In the genomic region with DNA sequence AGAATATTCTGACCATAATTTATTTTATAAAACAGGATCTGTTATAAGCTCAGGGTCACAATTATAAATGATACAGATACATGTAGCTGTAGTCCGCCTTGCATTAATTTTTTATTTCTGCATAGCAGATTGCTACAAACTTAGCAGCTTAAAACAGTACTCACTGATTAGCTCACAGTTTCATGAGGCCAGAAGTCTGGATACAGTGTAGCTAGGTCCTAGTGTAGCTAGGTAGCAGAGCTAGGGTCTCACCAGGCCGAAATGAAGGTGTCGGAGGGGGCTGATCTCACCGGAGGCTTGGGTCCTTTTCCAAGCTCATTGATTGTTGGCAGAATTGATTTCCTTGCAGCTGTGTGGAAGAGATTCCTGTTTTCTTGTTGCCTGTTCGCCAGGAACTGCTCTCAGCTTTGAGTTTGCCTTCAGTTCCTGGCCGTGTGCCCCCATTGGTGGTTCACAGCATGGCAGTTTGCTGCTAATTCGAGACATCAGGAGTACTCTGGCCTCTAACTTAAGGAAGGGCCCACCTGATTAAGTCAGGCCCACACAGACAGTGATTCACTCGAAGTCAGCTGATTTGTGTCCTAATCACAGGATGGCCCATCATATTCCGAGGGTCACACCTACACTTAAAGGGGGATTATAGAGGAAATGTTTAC, we compare ENCODE assay signal across 19 cellular contexts. TPM values are rescaled to one million over a fixed set of nuclear protein-coding genes. Genes with fewer than 3 reads are reported as not detected.
DNase-seq lines count a peak whose midpoint lies in the region; ATAC-seq and TF ChIP-seq lines count a peak whose summit lies in the region.
"Had no signal": no experiment of that assay in that cellular context is flagged by ENCODE, and none has a peak within 500 bp of the region (broad histone marks: within the 10 kb centered on the region; RNA-seq: fewer than 3 reads in every experiment).

No MANE protein-coding gene starts in this region.

- H3K27me3 ChIP-seq in GM23338 (ENCODE audit: insufficient read depth) = no peaks in the 10 kb centered on the region
- no peaks in the 10 kb centered on the region for H3K27me3 ChIP-seq in brain microvascular endothelial cell (replicated peaks)
- no peaks in the 10 kb centered on the region for H3K27me3 ChIP-seq in left ventricle myocardium inferior (ENCODE audit: low read depth)
- H3K27me3 ChIP-seq: adrenal gland had no signal

- H3K9me2 ChIP-seq in GM23338 (ENCODE audit: insufficient read depth) = no peaks in the 10 kb centered on the region

- peaks cover 13% of the 10 kb centered on the region for H4K20me1 ChIP-seq in GM23338 (replicated peaks; ENCODE audit: insufficient read depth)

- H3K9me3 ChIP-seq in left ventricle myocardium inferior (replicated peaks) = no peaks in the 10 kb centered on the region
- H3K9me3 ChIP-seq: adrenal gland had no signal

- H3K27me3 Mint-ChIP-seq in GM23338 (ENCODE audit: insufficient read depth, low read depth, poor library complexity) (peaks cover 2% of the 10 kb centered on the region), progenitor cell of endocrine pancreas (no peaks in the 10 kb centered on the region)
- H3K27me3 Mint-ChIP-seq: stimulated activated naive CD8-positive, alpha-beta T cell treated with anti-CD3 and anti-CD28 coated beads, Interleukin-15, Interleukin-2, amounts not matched to agents 100 ng/mL and 50 ng/mL, for 24 hours had no signal

- no peak overlapping the region for H2AFZ ChIP-seq in GM23338

- H3K36me3 Mint-ChIP-seq in GM23338 (ENCODE audit: low read depth) = peaks cover 63% of the 10 kb centered on the region
- H3K36me3 Mint-ChIP-seq in progenitor cell of endocrine pancreas (ENCODE audit: insufficient read depth) = peaks cover 34% of the 10 kb centered on the region

- in situ Hi-C loops in brain microvascular endothelial cell (cut with HindIII; ENCODE audit: low pct_ligation_motif_present, low sequenced_read_pairs) = no loop called here

- no peak overlapping the region for H3K4me3 ChIP-seq in GM23338
- H3K4me3 ChIP-seq in brain microvascular endothelial cell (ENCODE audit: low read depth, low read length) = no peak overlapping the region
- H3K4me3 ChIP-seq in left ventricle myocardium inferior = no peak overlapping the region
- H3K4me3 ChIP-seq in foreskin fibroblast (ENCODE audit: low read depth in 1 of 2, low read length in 2 of 2) = no peak overlapping the region
- H3K4me3 ChIP-seq: adrenal gland had no signal

- ATAC-seq in GM23338 (peak; percentile 75), GM21528 (IDR thresholded peaks at IDR 0.05; ENCODE audit: low FRiP score, unreplicated experiment) (no peak), GM19035 (IDR thresholded peaks at IDR 0.05; ENCODE audit: unreplicated experiment) (no peak)
- ATAC-seq: activated CD8-positive, alpha-beta T cell treated with anti-CD3 and anti-CD28 coated beads, Interleukin-2, amount 10 ng/mL, durations not matched to agents 7 days and 5 days had no signal

- TF ChIP-seq CTCF in GM23338 (conservative IDR thresholded peaks at IDR 0.05; ENCODE audit: low read depth in 2 of 2) (peak; percentile 8 to 18; a peak in 2 of 4 replicates), brain microvascular endothelial cell (IDR thresholded peaks at IDR 0.05; ENCODE audit: low read depth, low read length, missing control alignments) (peak; percentile 32), left ventricle myocardium inferior (IDR thresholded peaks at IDR 0.05; ENCODE audit: borderline replicate concordance) (peak; percentile 40), progenitor cell of endocrine pancreas (IDR thresholded peaks at IDR 0.05; ENCODE audit: unreplicated experiment) (peak; percentile 52), foreskin fibroblast (IDR thresholded peaks at IDR 0.05; ENCODE audit: low read depth, low read length) (no peak)

- H3K4me3 Mint-ChIP-seq in GM23338 = no peak overlapping the region
- H3K4me3 Mint-ChIP-seq in progenitor cell of endocrine pancreas (ENCODE audit: low read depth) = no peak overlapping the region
- H3K4me3 Mint-ChIP-seq: activated CD8-positive, alpha-beta T cell treated with anti-CD3 and anti-CD28 coated beads, Interleukin-2, amount 10 ng/mL, durations not matched to agents 7 days and 5 days; CD14-positive monocyte; stimulated activated naive CD8-positive, alpha-beta T cell treated with anti-CD3 and anti-CD28 coated beads, Interleukin-15, Interleukin-2, amounts not matched to agents 100 ng/mL and 50 ng/mL, for 24 hours had no signal

- H3K27ac ChIP-seq in GM23338 (ENCODE audit: low read depth) (no peak overlapping the region), brain microvascular endothelial cell (no peak overlapping the region), left ventricle myocardium inferior (replicated peaks) (peak overlapping the region; percentile 63)
- H3K27ac ChIP-seq: adrenal gland had no signal

- H3K27ac Mint-ChIP-seq in GM23338 (no peak overlapping the region), progenitor cell of endocrine pancreas (peak overlapping the region; percentile 7)
- H3K27ac Mint-ChIP-seq: activated CD8-positive, alpha-beta T cell treated with anti-CD3 and anti-CD28 coated beads, Interleukin-2, amount 10 ng/mL, durations not matched to agents 7 days and 5 days; stimulated activated naive CD8-positive, alpha-beta T cell treated with anti-CD3 and anti-CD28 coated beads, Interleukin-15, Interleukin-2, amounts not matched to agents 100 ng/mL and 50 ng/mL, for 24 hours had no signal

- peak; percentile 52 for DNase-seq in GM23338 (ENCODE audit: low spot score)
- DNase-seq in brain microvascular endothelial cell = no peak
- DNase-seq in left ventricle myocardium inferior = no peak
- no peak for DNase-seq in progenitor cell of endocrine pancreas (ENCODE audit: low spot score, unreplicated experiment)
- DNase-seq in foreskin fibroblast = no peak
- DNase-seq: activated CD8-positive, alpha-beta T cell treated with anti-CD3 and anti-CD28 coated beads, Interleukin-2, amount 10 ng/mL, durations not matched to agents 7 days and 5 days; adrenal gland; dermis blood vessel endothelial cell; HCEC 1CT; hippocampal formation; KG1; mammary epithelial cell; NCI-H1694 treated with DMSO at 0.1 percent for 48 hours; NCI-H69; T1000 had no signal

- H3K9me3 Mint-ChIP-seq in GM23338 (no peaks in the 10 kb centered on the region), progenitor cell of endocrine pancreas (ENCODE audit: low read depth) (no peaks in the 10 kb centered on the region)
- H3K9me3 Mint-ChIP-seq: CD14-positive monocyte; stimulated activated naive CD8-positive, alpha-beta T cell treated with anti-CD3 and anti-CD28 coated beads, Interleukin-15, Interleukin-2, amounts not matched to agents 100 ng/mL and 50 ng/mL, for 24 hours had no signal

- no peak overlapping the region for H3K4me2 ChIP-seq in GM23338

- no peaks in the 10 kb centered on the region for H3K4me1 Mint-ChIP-seq in GM23338
- H3K4me1 Mint-ChIP-seq in progenitor cell of endocrine pancreas (ENCODE audit: low read depth) = peaks cover 7% of the 10 kb centered on the region
- H3K4me1 Mint-ChIP-seq: CD14-positive monocyte had no signal

- H3K79me2 ChIP-seq in GM23338 (replicated peaks; ENCODE audit: insufficient read depth) = no peaks in the 10 kb centered on the region; the same call in 1 of the 2 replicates

- H3K4me1 ChIP-seq in GM23338 (ENCODE audit: insufficient read depth) (no peaks in the 10 kb centered on the region), left ventricle myocardium inferior (peaks cover 43% of the 10 kb centered on the region)

- intact Hi-C loops in left ventricle myocardium inferior (cut with micrococcal nuclease) = no loop called here

- H3F3A ChIP-seq in GM23338 (replicated peaks; ENCODE audit: low read depth) = no peaks in the 10 kb centered on the region

- peaks cover 34% of the 10 kb centered on the region for H3K36me3 ChIP-seq in GM23338 (ENCODE audit: insufficient read depth)
- H3K36me3 ChIP-seq in brain microvascular endothelial cell (replicated peaks) = peaks cover 55% of the 10 kb centered on the region
- peaks cover 77% of the 10 kb centered on the region for H3K36me3 ChIP-seq in left ventricle myocardium inferior

TF ChIP-seq in GM23338, 12 proteins besides CTCF, POLR2A, EP300 and RAD21:
- no peak for TF ChIP-seq STAT1 (IDR thresholded peaks at IDR 0.05; ENCODE audit: unreplicated experiment)
- TF ChIP-seq POLR2AphosphoS5 (IDR thresholded peaks at IDR 0.05; ENCODE audit: low read depth) = no peak
TF ChIP-seq in GM23338: peak in this region for 0.

RNA-seq across cellular contexts. Expression of gene NAPG, which starts 18.4 kb away (rescaled TPM):
- total RNA-seq in GM23338 (2014; rRNA removed; shearing (Covaris generic)) = 40.1 and 46.2 TPM in 2 replicates
- polyA plus RNA-seq in GM23338 (2016; fragmentation: Nextera tagmentation; extraction: Ambion mirVana) = 25.4 and 26.8 TPM in 2 replicates
- total RNA-seq in left ventricle myocardium inferior (31.2 TPM), progenitor cell of endocrine pancreas (27.2 and 27.3 TPM in 2 replicates)
